Comparison of ENCODE assay signal across 19 cellular contexts in the genomic region with DNA sequence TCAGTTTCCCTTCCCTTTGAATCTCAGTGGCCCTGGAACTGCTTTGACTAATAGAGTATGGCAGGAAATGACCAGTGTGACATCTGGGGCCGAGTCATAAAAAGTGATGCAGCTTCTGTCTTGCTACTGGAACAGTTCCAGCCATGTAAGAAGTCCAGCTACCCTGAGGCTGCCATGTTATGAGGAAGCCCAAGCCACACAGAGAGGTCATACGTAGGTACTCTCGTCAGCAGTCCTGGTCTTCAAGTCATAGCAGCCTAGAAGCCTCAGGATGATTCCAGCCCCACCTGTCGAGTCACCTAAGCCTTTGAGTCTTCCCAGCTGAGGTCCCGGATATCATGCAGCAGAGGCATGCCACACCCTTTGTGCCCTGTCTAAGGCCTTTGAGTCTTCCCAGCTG.
DNase-seq lines count a peak whose midpoint lies in the region; ATAC-seq and TF ChIP-seq lines count a peak whose summit lies in the region.
"Had no signal": no experiment of that assay in that cellular context is flagged by ENCODE, and none has a peak within 500 bp of the region (broad histone marks: within the 10 kb centered on the region; RNA-seq: fewer than 3 reads in every experiment).

No MANE protein-coding gene starts in this region.

- no peak for TF ChIP-seq CTCF in AG10803 (conservative IDR thresholded peaks at IDR 0.05; ENCODE audit: low read length)
- TF ChIP-seq CTCF in HEK293 (tag by site-specific recombination; IDR thresholded peaks at IDR 0.05): no peak

- intact Hi-C loops in cardiac septum (cut with DNase I): loop anchor here (5.0 kb wide), 1 partner anchor 43 kb away; no protein-coding TSS in a partner anchor

- no peaks in the 10 kb centered on the region for H3K36me3 ChIP-seq in HEK293 (ENCODE audit: control insufficient read depth in 2 of 2, insufficient read depth in 1 of 2, low read length in 2 of 2)
- H3K36me3 ChIP-seq: adrenal gland, neutrophil, Peyer's patch, thoracic aorta had no signal

- DNase-seq in AG10803 (ENCODE audit: low read depth) (peak; percentile 77), SK-N-DZ (ENCODE audit: low spot score) (peak; percentile 12), cardiac septum (ENCODE audit: low spot score) (no peak), DMS79 (lab: John Stamatoyannopoulos, UW) (no peak), midbrain (lab: John Stamatoyannopoulos, UW) (no peak)
- DNase-seq: activated CD4-positive, alpha-beta T cell treated with anti-CD3 and anti-CD28 coated beads, Interleukin-2, amount 50 U/mL, for 1 hour; activated CD8-positive, alpha-beta memory T cell treated with anti-CD3 and anti-CD28 coated beads, Interleukin-2, amount 50 U/mL, for 48 hours; activated gamma-delta T cell treated with Interleukin-2 at 50 U/mL for 16 hours; dorsolateral prefrontal cortex; mucosa of descending colon; NCI-H82; Peyer's patch; stimulated activated CD4-positive, alpha-beta T cell treated with anti-CD3 and anti-CD28 coated beads, Interleukin-12 subunit alpha, Interleukin-12 subunit beta, amount 100 ng/mL, for 4 hours had no signal

- H3K9me3 ChIP-seq in HEK293 (ENCODE audit: control insufficient read depth, insufficient read depth, low read depth, low read length): no peaks in the 10 kb centered on the region
- H3K9me3 ChIP-seq: adrenal gland, mucosa of descending colon, neutrophil, Peyer's patch, thoracic aorta had no signal

- no peak overlapping the region for H3K27ac ChIP-seq in HEK293 (ENCODE audit: extremely low read depth, low read depth, low read length)
- H3K27ac ChIP-seq: adrenal gland, neutrophil, Peyer's patch, thoracic aorta had no signal

- POLR2A ChIA-PET in HEK293 (lab: Yijun Ruan, JAX): interaction anchor here (1.2 kb wide), 1 partner anchor 130 kb away, joined by 3 read pairs; no protein-coding TSS in a partner anchor

- H3K4me3 ChIP-seq in AG10803 (ENCODE audit: low read length) (no peak overlapping the region), HEK293 (ENCODE audit: low read depth, low read length) (no peak overlapping the region)
- H3K4me3 ChIP-seq: adrenal gland, mucosa of descending colon, Peyer's patch, thoracic aorta had no signal

- CTCF ChIA-PET in HEK293 (lab: Yijun Ruan, JAX): no interaction called here

- ATAC-seq in esophagus mucosa (peak; percentile 96), HG03432 (IDR thresholded peaks at IDR 0.05; ENCODE audit: unreplicated experiment) (no peak)
- ATAC-seq: mucosa of descending colon had no signal

- no peaks in the 10 kb centered on the region for H3K4me1 ChIP-seq in HEK293 (ENCODE audit: control insufficient read depth, insufficient read depth, low read length)
- H3K4me1 ChIP-seq: adrenal gland, Peyer's patch had no signal

TF ChIP-seq in HEK293, 187 proteins besides CTCF, POLR2A, EP300 and RAD21:
- TF ChIP-seq SCRT2 (tag by site-specific recombination; IDR thresholded peaks at IDR 0.05) (peak; percentile 55), SCRT1 (tag by site-specific recombination; IDR thresholded peaks at IDR 0.05; ENCODE audit: borderline replicate concordance) (peak; percentile 48; the same call in 1 of the 2 replicates), ZNF621 (tag by site-specific recombination; IDR thresholded peaks at IDR 0.05) (no peak)

Comparison
In these comparisons a context has a peak if more than half of its experiments do, and no peak if none do; other contexts are left out.
1. DNase-seq: peak in AG10803 (single experiment) and SK-N-DZ (single experiment); none in cardiac septum (single experiment), DMS79 (single experiment) and midbrain (single experiment).